ENCODE assay signal across 1 cellular context in the genomic region with DNA sequence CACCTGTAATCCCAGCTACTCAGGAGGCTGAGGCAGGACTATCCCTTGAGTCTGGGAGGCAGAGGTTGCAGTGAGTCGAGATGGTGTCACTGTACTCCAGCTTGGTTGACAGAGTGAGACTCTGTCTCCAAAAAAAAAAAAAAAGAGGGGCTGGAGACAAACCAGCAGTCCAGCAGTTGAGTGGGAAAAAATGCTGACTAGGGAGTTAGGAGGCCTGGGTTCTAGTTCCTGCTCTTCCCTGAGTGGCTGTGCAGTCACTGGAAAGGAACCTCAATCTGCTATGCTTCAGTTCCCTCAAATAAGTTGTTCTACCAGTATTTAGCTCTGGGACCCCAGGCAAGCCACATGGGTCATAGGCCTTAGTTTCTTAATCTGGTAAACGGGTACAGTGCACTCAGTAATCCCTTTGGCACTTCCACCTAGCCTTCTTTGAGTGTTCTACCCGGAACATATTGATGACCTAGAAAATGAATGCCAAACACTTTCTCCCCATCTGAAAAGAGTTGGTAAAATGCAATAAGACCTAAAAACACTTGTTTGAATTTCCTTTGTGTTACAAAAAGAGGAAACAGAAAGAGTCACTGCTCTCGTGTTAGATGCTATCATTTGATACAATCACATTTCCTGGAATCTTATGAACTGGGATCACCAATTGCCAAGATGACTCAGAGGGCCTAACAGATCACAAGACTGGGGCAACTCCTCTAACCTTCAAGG.
TF ChIP-seq lines count a peak whose summit lies in the region.

No MANE protein-coding gene starts in this region.

TF ChIP-seq in SK-N-SH, 30 proteins besides CTCF, POLR2A, EP300 and RAD21 (continued from another document):
- TF ChIP-seq, protein P1, sequence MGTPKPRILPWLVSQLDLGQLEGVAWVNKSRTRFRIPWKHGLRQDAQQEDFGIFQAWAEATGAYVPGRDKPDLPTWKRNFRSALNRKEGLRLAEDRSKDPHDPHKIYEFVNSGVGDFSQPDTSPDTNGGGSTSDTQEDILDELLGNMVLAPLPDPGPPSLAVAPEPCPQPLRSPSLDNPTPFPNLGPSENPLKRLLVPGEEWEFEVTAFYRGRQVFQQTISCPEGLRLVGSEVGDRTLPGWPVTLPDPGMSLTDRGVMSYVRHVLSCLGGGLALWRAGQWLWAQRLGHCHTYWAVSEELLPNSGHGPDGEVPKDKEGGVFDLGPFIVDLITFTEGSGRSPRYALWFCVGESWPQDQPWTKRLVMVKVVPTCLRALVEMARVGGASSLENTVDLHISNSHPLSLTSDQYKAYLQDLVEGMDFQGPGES (IDR thresholded peaks at IDR 0.05; ENCODE audit: low read depth, low read length), result no peak
- TF ChIP-seq GATA2 (CRISPR knock-in tag; IDR thresholded peaks at IDR 0.05), result no peak
- TF ChIP-seq FOXM1 (IDR thresholded peaks at IDR 0.05; ENCODE audit: low read depth), result peak; percentile 77; the same call in 1 of the 2 replicates
- TF ChIP-seq CHD2 (IDR thresholded peaks at IDR 0.05; ENCODE audit: low read length, partially characterized antibody), result no peak
- peak; percentile 92 for TF ChIP-seq JUND (IDR thresholded peaks at IDR 0.05)
- no peak for TF ChIP-seq YY1 (IDR thresholded peaks at IDR 0.05; ENCODE audit: low read depth)
- no peak for TF ChIP-seq EZH2phosphoT487 (IDR thresholded peaks at IDR 0.05; ENCODE audit: borderline replicate concordance, low read depth)
- TF ChIP-seq REST (IDR thresholded peaks at IDR 0.05; ENCODE audit: low read depth, low read length), result no peak
- TF ChIP-seq RXRA (IDR thresholded peaks at IDR 0.05; ENCODE audit: borderline replicate concordance, low read depth), result peak; percentile 93
- TF ChIP-seq TCF12 (IDR thresholded peaks at IDR 0.05), result peak; percentile 91
- no peak for TF ChIP-seq MXI1 (IDR thresholded peaks at IDR 0.05; ENCODE audit: low read depth, low read length)
- TF ChIP-seq RFX5 (IDR thresholded peaks at IDR 0.05; ENCODE audit: low read length), result no peak
- TF ChIP-seq SIN3A (IDR thresholded peaks at IDR 0.05; ENCODE audit: borderline replicate concordance, low read depth, low read length), result no peak
- no peak for TF ChIP-seq RCOR1 (IDR thresholded peaks at IDR 0.05; ENCODE audit: low read length)
- no peak for TF ChIP-seq SMC3 (IDR thresholded peaks at IDR 0.05; ENCODE audit: low read depth, low read length)
- TF ChIP-seq, protein P2, sequence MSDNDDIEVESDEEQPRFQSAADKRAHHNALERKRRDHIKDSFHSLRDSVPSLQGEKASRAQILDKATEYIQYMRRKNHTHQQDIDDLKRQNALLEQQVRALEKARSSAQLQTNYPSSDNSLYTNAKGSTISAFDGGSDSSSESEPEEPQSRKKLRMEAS (IDR thresholded peaks at IDR 0.05; ENCODE audit: low read depth), result peak; percentile 54
- TF ChIP-seq, protein P3, sequence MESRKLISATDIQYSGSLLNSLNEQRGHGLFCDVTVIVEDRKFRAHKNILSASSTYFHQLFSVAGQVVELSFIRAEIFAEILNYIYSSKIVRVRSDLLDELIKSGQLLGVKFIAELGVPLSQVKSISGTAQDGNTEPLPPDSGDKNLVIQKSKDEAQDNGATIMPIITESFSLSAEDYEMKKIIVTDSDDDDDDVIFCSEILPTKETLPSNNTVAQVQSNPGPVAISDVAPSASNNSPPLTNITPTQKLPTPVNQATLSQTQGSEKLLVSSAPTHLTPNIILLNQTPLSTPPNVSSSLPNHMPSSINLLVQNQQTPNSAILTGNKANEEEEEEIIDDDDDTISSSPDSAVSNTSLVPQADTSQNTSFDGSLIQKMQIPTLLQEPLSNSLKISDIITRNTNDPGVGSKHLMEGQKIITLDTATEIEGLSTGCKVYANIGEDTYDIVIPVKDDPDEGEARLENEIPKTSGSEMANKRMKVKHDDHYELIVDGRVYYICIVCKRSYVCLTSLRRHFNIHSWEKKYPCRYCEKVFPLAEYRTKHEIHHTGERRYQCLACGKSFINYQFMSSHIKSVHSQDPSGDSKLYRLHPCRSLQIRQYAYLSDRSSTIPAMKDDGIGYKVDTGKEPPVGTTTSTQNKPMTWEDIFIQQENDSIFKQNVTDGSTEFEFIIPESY (IDR thresholded peaks at IDR 0.05; ENCODE audit: borderline replicate concordance, low read depth), result no peak
- peak; percentile 55; the same call in 1 of the 2 replicates for TF ChIP-seq POLR2AphosphoS5 (IDR thresholded peaks at IDR 0.05; ENCODE audit: low read depth, low read length)
- TF ChIP-seq, protein P4, sequence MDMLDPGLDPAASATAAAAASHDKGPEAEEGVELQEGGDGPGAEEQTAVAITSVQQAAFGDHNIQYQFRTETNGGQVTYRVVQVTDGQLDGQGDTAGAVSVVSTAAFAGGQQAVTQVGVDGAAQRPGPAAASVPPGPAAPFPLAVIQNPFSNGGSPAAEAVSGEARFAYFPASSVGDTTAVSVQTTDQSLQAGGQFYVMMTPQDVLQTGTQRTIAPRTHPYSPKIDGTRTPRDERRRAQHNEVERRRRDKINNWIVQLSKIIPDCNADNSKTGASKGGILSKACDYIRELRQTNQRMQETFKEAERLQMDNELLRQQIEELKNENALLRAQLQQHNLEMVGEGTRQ (IDR thresholded peaks at IDR 0.05; ENCODE audit: borderline replicate concordance, low read depth, low read length), result no peak
